Comparison of ENCODE assay signal across 11 cellular contexts in the genomic region with DNA sequence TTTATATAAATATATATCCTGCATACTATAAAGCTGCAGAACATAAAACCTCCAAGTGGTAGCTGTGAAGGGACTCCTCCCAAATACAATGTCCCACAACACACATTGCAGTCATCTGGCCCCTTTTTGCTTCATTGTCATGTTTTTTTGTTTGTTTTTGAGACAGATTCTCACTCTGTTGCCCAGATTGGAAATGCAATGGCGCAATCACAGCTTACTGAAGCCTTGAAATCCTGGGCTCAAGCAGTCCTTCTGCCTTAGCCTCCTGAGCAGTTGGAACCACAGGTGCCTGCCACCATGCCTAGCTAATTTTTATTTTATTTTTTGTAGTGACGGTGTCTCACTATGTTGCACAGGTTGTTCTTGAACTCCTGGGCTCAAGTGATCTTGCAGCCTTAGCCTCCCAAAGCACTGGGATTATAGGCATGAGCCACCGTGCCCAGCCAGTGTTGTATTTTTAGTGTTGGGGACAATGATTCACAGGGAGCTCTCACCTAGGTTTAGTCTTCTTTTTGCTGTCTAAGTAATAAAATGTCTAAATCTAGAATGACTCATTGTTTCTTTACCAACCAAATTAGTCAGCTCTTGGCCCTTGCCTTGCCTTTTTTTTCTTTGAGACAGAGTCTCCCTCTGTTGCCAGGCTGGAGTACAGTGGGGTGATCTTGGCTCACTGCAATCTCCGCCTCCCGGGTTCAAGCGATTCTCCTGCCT. TPM values are rescaled to one million over a fixed set of nuclear protein-coding genes. Genes with fewer than 3 reads are reported as not detected.
DNase-seq lines count a peak whose midpoint lies in the region; ATAC-seq and TF ChIP-seq lines count a peak whose summit lies in the region.
"Had no signal": no experiment of that assay in that cellular context is flagged by ENCODE, and none has a peak within 500 bp of the region (broad histone marks: within the 10 kb centered on the region; RNA-seq: fewer than 3 reads in every experiment).

No MANE protein-coding gene starts in this region.

- H3K4me2 ChIP-seq in SK-N-SH: peak overlapping the region; percentile 38; the same call in 1 of the 2 replicates

- DNase-seq in AG08396 (ENCODE audit: low spot score): peak; percentile 36
- DNase-seq in H4 (ENCODE audit: low spot score): peak; percentile 76
- DNase-seq in SK-N-SH: no peak
- peak; percentile 36 to 62 for DNase-seq in foreskin fibroblast
- no peak for DNase-seq in D341Med (ENCODE audit: low spot score)
- no peak for DNase-seq in putamen (ENCODE audit: low spot score)
- no peak for DNase-seq in heart right ventricle
- DNase-seq: NCI-H146 had no signal

- 0 out of 4 replicates have a peak, but pooled peaks of 1 of the 2 experiments have one; percentile 19 for TF ChIP-seq EP300 in SK-N-SH (IDR thresholded peaks at IDR 0.05; ENCODE audit: borderline replicate concordance in 1 of 2, low read depth in 1 of 2, low read length in 1 of 2)

- H3K27me3 ChIP-seq in SK-N-SH (ENCODE audit: insufficient read depth) (no peaks in the 10 kb centered on the region; the same call in 1 of the 2 replicates), heart right ventricle (peaks cover 0 to 6% (median 0%) of the 10 kb centered on the region in 7 donors)
- H3K27me3 ChIP-seq: neutrophil had no signal

- no peak overlapping the region for H3K9ac ChIP-seq in SK-N-SH

- no peaks in the 10 kb centered on the region for H3F3A ChIP-seq in SK-N-SH (replicated peaks; ENCODE audit: insufficient read depth)

- TF ChIP-seq CTCF in SK-N-SH (IDR thresholded peaks at IDR 0.05): no peak
- TF ChIP-seq CTCF in foreskin fibroblast (IDR thresholded peaks at IDR 0.05; ENCODE audit: low read depth, low read length): no peak
- TF ChIP-seq CTCF in heart right ventricle (IDR thresholded peaks at IDR 0.05): no peak

- TF ChIP-seq RAD21 in SK-N-SH (IDR thresholded peaks at IDR 0.05; ENCODE audit: low read length): no peak

- no peaks in the 10 kb centered on the region for H3K9me3 ChIP-seq in SK-N-SH
- H3K9me3 ChIP-seq in heart right ventricle: no peaks in the 10 kb centered on the region
- H3K9me3 ChIP-seq: HAP-1, neutrophil had no signal

- H3K36me3 ChIP-seq in SK-N-SH (replicated peaks in 1 of 2; ENCODE audit: control insufficient read depth in 1 of 2, insufficient read depth in 2 of 2, low read length in 1 of 2) (no peaks in the 10 kb centered on the region), heart right ventricle (no peaks in the 10 kb centered on the region)
- H3K36me3 ChIP-seq: HAP-1, neutrophil had no signal

- H4K20me1 ChIP-seq in SK-N-SH (ENCODE audit: insufficient read depth): no peaks in the 10 kb centered on the region

- no peaks in the 10 kb centered on the region for H3K79me2 ChIP-seq in SK-N-SH (ENCODE audit: insufficient read depth)

- no peak overlapping the region for H3K4me3 ChIP-seq in SK-N-SH (ENCODE audit: low read depth in 2 of 2, low read length in 1 of 2)
- no peak overlapping the region for H3K4me3 ChIP-seq in foreskin fibroblast (ENCODE audit: low read depth in 1 of 2, low read length in 2 of 2)
- no peak overlapping the region for H3K4me3 ChIP-seq in heart right ventricle
- H3K4me3 ChIP-seq: HAP-1 had no signal

- CTCF ChIA-PET in SK-N-SH (lab: Yijun Ruan, JAX): interaction anchor here (0.9 to 1.6 kb wide), 2 partner anchors 12 to 20 kb away, joined by 3 read pairs; no protein-coding TSS in a partner anchor

- H3K4me1 ChIP-seq in SK-N-SH (ENCODE audit: control insufficient read depth in 1 of 2, insufficient read depth in 2 of 2, low read depth in 1 of 2, low read length in 1 of 2) (no peaks in the 10 kb centered on the region), heart right ventricle (no peaks in the 10 kb centered on the region)

- no peak overlapping the region for H2AFZ ChIP-seq in SK-N-SH (ENCODE audit: low read depth)

- intact Hi-C loops in heart right ventricle (cut with DNase I): loop anchor here in 1 of 10 donors (10.0 kb wide), 1 partner anchor 119 kb away; no protein-coding TSS in a partner anchor

- WGBS in SK-N-SH (ENCODE audit: low lambda C conversion rate): 38% methylated on average over 6 of the region's 6 CpGs
- WGBS in heart right ventricle, 2 donors: 83 to 94% methylated on average over 6 of the region's 6 CpGs

- H3K9me2 ChIP-seq in SK-N-SH: no peaks in the 10 kb centered on the region

- H3K27ac ChIP-seq in SK-N-SH (ENCODE audit: low read depth in 2 of 2, low read length in 1 of 2) (peak overlapping the region in 1 of 2 experiments; percentile 38; a peak in 2 of 4 replicates), heart right ventricle (no peak overlapping the region)
- H3K27ac ChIP-seq: neutrophil had no signal

- POLR2A ChIA-PET in SK-N-SH (lab: Yijun Ruan, JAX): no interaction called here

- ATAC-seq in GM21423 (IDR thresholded peaks at IDR 0.05; ENCODE audit: unreplicated experiment) (no peak), heart right ventricle (no peak)

TF ChIP-seq in SK-N-SH, 30 proteins besides CTCF, POLR2A, EP300 and RAD21 (continues in another document):
- no peak for TF ChIP-seq MXI1 (IDR thresholded peaks at IDR 0.05; ENCODE audit: low read depth, low read length)
- TF ChIP-seq POLR2AphosphoS5 (IDR thresholded peaks at IDR 0.05; ENCODE audit: low read depth, low read length): no peak
- TF ChIP-seq GATA2 (CRISPR knock-in tag; IDR thresholded peaks at IDR 0.05): no peak
- TF ChIP-seq TAF1 (IDR thresholded peaks at IDR 0.05; ENCODE audit: borderline replicate concordance, low read depth, low read length): no peak
- TF ChIP-seq FOXM1 (IDR thresholded peaks at IDR 0.05; ENCODE audit: low read depth): no peak
- no peak for TF ChIP-seq RFX5 (IDR thresholded peaks at IDR 0.05; ENCODE audit: low read length)
- TF ChIP-seq, protein P1, sequence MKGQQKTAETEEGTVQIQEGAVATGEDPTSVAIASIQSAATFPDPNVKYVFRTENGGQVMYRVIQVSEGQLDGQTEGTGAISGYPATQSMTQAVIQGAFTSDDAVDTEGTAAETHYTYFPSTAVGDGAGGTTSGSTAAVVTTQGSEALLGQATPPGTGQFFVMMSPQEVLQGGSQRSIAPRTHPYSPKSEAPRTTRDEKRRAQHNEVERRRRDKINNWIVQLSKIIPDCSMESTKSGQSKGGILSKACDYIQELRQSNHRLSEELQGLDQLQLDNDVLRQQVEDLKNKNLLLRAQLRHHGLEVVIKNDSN (IDR thresholded peaks at IDR 0.05; ENCODE audit: borderline replicate concordance, low read depth): no peak
- no peak for TF ChIP-seq RXRA (IDR thresholded peaks at IDR 0.05; ENCODE audit: borderline replicate concordance, low read depth)
- TF ChIP-seq EZH2phosphoT487 (IDR thresholded peaks at IDR 0.05; ENCODE audit: borderline replicate concordance, low read depth): no peak
- TF ChIP-seq TCF12 (IDR thresholded peaks at IDR 0.05): peak; percentile 10; the same call in 1 of the 2 replicates
- TF ChIP-seq NRF1 (IDR thresholded peaks at IDR 0.05; ENCODE audit: low read depth, low read length): no peak
- TF ChIP-seq FOXJ3 (CRISPR knock-in tag; IDR thresholded peaks at IDR 0.05): no peak
- no peak for TF ChIP-seq CHD2 (IDR thresholded peaks at IDR 0.05; ENCODE audit: low read length, partially characterized antibody)
- TF ChIP-seq, protein P2, sequence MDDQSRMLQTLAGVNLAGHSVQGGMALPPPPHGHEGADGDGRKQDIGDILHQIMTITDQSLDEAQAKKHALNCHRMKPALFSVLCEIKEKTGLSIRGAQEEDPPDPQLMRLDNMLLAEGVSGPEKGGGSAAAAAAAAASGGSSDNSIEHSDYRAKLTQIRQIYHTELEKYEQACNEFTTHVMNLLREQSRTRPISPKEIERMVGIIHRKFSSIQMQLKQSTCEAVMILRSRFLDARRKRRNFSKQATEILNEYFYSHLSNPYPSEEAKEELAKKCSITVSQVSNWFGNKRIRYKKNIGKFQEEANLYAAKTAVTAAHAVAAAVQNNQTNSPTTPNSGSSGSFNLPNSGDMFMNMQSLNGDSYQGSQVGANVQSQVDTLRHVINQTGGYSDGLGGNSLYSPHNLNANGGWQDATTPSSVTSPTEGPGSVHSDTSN (IDR thresholded peaks at IDR 0.05): 0 out of 2 replicates have a peak, but pooled peaks have one; percentile 20
- TF ChIP-seq, protein P3, sequence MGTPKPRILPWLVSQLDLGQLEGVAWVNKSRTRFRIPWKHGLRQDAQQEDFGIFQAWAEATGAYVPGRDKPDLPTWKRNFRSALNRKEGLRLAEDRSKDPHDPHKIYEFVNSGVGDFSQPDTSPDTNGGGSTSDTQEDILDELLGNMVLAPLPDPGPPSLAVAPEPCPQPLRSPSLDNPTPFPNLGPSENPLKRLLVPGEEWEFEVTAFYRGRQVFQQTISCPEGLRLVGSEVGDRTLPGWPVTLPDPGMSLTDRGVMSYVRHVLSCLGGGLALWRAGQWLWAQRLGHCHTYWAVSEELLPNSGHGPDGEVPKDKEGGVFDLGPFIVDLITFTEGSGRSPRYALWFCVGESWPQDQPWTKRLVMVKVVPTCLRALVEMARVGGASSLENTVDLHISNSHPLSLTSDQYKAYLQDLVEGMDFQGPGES (IDR thresholded peaks at IDR 0.05; ENCODE audit: low read depth, low read length): no peak
- no peak for TF ChIP-seq TEAD4 (IDR thresholded peaks at IDR 0.05; ENCODE audit: borderline replicate concordance, insufficient read depth)

RNA-seq across cellular contexts. Expression of a gene that starts 24.0 kb away (rescaled TPM):
- total RNA-seq in H4 (2014; rRNA removed; shearing (Covaris generic)): 18.6 and 19.0 TPM in 2 replicates
- polyA plus RNA-seq in SK-N-SH (2012; rRNA removed) (8.0 and 9.1 TPM in 2 replicates), heart right ventricle (1 to 10 TPM; 7.3 to 8.8 TPM)
- 10.7 and 12.1 TPM in 2 replicates for polyA plus RNA-seq in SK-N-SH (2012; cell fraction: cytosol; rRNA removed)
- 8.1 and 9.3 TPM in 2 replicates for polyA plus RNA-seq in SK-N-SH (2012; cell fraction: nucleus; rRNA removed)
- 10 to 100 TPM; 22.2 to 34.6 (median 29.5) TPM for total RNA-seq in heart right ventricle

Comparison
In these comparisons a context has a peak if more than half of its experiments do, and no peak if none do; other contexts are left out.
1. DNase-seq: peak in AG08396 (single experiment), H4 (single experiment) and foreskin fibroblast (2 of 2); none in SK-N-SH (single experiment), D341Med (single experiment), putamen (single experiment) and heart right ventricle (0 of 2).